In genomic region chr2:202449344-202449743, GRCh38 we compare ENCODE assay signal across 1 cellular context.
TF ChIP-seq lines count a peak whose summit lies in the region.

No MANE protein-coding gene starts in this region.

TF ChIP-seq in HepG2, 621 proteins besides CTCF, POLR2A, EP300 and RAD21 (continued from another document):
- TF ChIP-seq SNAPC4 (CRISPR knock-in tag; IDR thresholded peaks at IDR 0.05): no peak
- no peak for TF ChIP-seq KDM6A (CRISPR knock-in tag; IDR thresholded peaks at IDR 0.05; ENCODE audit: low read depth)
